In the genomic region with DNA sequence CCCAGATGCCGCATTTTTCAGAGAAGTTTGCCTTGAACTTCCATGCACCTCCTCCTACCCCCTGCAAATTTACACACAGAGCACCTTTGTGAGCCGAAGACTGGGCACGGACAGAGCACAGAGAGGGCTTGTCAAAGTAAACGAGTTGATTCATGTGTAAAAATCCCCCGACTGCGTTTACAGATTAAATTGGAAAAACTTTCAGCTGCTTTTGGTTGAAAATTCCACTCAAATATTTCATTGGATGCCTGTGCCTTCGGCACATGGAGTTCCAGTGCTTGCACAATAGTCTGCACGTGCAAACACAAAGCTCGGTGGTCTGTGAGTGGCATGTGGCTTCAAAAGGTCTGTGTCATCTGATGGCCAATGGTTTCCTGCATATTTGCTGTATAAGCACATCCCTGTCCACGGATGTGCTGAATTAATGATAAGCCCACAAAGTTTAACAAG, we compare ENCODE assay signal across 19 cellular contexts.
DNase-seq lines count a peak whose midpoint lies in the region; ATAC-seq, FAIRE-seq and TF ChIP-seq lines count a peak whose summit lies in the region.
"Had no signal": no experiment of that assay in that cellular context is flagged by ENCODE, and none has a peak within 500 bp of the region (broad histone marks: within the 10 kb centered on the region; RNA-seq: fewer than 3 reads in every experiment).

No MANE protein-coding gene starts in this region.

- TF ChIP-seq POLR2A in H1 (IDR thresholded peaks at IDR 0.05; ENCODE audit: control extremely low read depth in 1 of 2, low read depth in 2 of 2, low read length in 2 of 2): no peak

- H4K8ac ChIP-seq in H1 (ENCODE audit: extremely low read depth, insufficient read depth, low read length): no peak overlapping the region

- H3K9me3 ChIP-seq in H1 (ENCODE audit: insufficient read depth in 2 of 2, low read depth in 1 of 2, low read length in 1 of 2): no peaks in the 10 kb centered on the region
- H3K9me3 ChIP-seq in CD4-positive, alpha-beta memory T cell (ENCODE audit: control insufficient read depth in 1 of 2, low read length in 2 of 2): no peaks in the 10 kb centered on the region
- H3K9me3 ChIP-seq: BE2C, gastroesophageal sphincter, tibial nerve had no signal

- peaks cover 0 to 8% (median 3%) of the 10 kb centered on the region in 4 experiments; a peak in 4 of 7 replicates for H3K4me1 ChIP-seq in H1 (replicated peaks in 1 of 4; ENCODE audit: control insufficient read depth in 3 of 4, insufficient read depth in 4 of 4, low read length in 3 of 4)
- no peaks in the 10 kb centered on the region for H3K4me1 ChIP-seq in CD4-positive, alpha-beta memory T cell (ENCODE audit: insufficient read depth, low read length)
- H3K4me1 ChIP-seq: BE2C, gastroesophageal sphincter, parathyroid adenoma had no signal

- H2BK20ac ChIP-seq in H1 (ENCODE audit: low read length): no peak overlapping the region

- H3K14ac ChIP-seq in H1 (ENCODE audit: insufficient read length): no peak overlapping the region

- no peaks in the 10 kb centered on the region for H3K9me3 Mint-ChIP-seq in neural crest cell
- H3K9me3 Mint-ChIP-seq in CD4-positive, alpha-beta memory T cell: no peaks in the 10 kb centered on the region
- H3K9me3 Mint-ChIP-seq: stimulated activated effector memory CD8-positive, alpha-beta T cell treated with anti-CD3 and anti-CD28 coated beads, Interleukin-12 subunit alpha, Interleukin-12 subunit beta, amount 100 ng/mL, for 72 hours; T-helper 1 cell treated with Interleukin-12 subunit alpha and Interleukin-12 subunit beta and Interleukin-4 antibody, amounts not matched to agents 30 μg/mL and 1 μg/mL, for 36 hours had no signal

- H3K36me3 Mint-ChIP-seq in neural crest cell (ENCODE audit: low read depth): no peaks in the 10 kb centered on the region
- H3K36me3 Mint-ChIP-seq in CD4-positive, alpha-beta memory T cell: no peaks in the 10 kb centered on the region
- H3K36me3 Mint-ChIP-seq: stimulated activated effector memory CD8-positive, alpha-beta T cell treated with anti-CD3 and anti-CD28 coated beads, Interleukin-12 subunit alpha, Interleukin-12 subunit beta, amount 100 ng/mL, for 72 hours had no signal

- H2BK12ac ChIP-seq in H1 (ENCODE audit: low read depth, low read length): no peak overlapping the region

- POLR2A ChIA-PET in H1 (lab: Charles Lee; ENCODE audit: partially characterized antibody): no interaction called here
- POLR2A ChIA-PET in CD4-positive, alpha-beta memory T cell (lab: Charles Lee; ENCODE audit: partially characterized antibody): no interaction called here

- TF ChIP-seq RAD21 in H1 (IDR thresholded peaks at IDR 0.05 in 1 of 2, conservative IDR thresholded peaks at IDR 0.05 in 1 of 2; ENCODE audit: low read depth in 2 of 2, low read length in 2 of 2): no peak

- WGBS in H1 (ENCODE audit: extremely low coverage in 1 of 2, insufficient coverage in 1 of 2, insufficient read length in 1 of 2, insufficient replicate concordance in 2 of 2, low coverage in 1 of 2, low lambda C conversion rate in 2 of 2, missing lambda C conversion rate in 1 of 2), 2 experiments: 52% methylated on average over 10 of the region's 10 CpGs; no CpG with 5 or more reads in 1 of the 2 experiments

- H3K79me1 ChIP-seq in H1 (ENCODE audit: low read depth, low read length): no peaks in the 10 kb centered on the region

- no peak overlapping the region for H4K5ac ChIP-seq in H1 (ENCODE audit: insufficient read length, low read depth, low read length)

- H3K27ac ChIP-seq in H1 (ENCODE audit: low read depth, low read length): no peak overlapping the region
- no peak overlapping the region for H3K27ac ChIP-seq in CD4-positive, alpha-beta memory T cell (ENCODE audit: low read depth, low read length)
- H3K27ac ChIP-seq: gastroesophageal sphincter, parathyroid adenoma, tibial nerve had no signal

- H3K27ac Mint-ChIP-seq in neural crest cell (ENCODE audit: unreplicated experiment): no peak overlapping the region
- no peak overlapping the region for H3K27ac Mint-ChIP-seq in CD4-positive, alpha-beta memory T cell
- H3K27ac Mint-ChIP-seq: stimulated activated effector memory CD8-positive, alpha-beta T cell treated with anti-CD3 and anti-CD28 coated beads, Interleukin-12 subunit alpha, Interleukin-12 subunit beta, amount 100 ng/mL, for 72 hours; T-helper 1 cell treated with Interleukin-12 subunit alpha and Interleukin-12 subunit beta and Interleukin-4 antibody, amounts not matched to agents 30 μg/mL and 1 μg/mL, for 36 hours had no signal

- H4K91ac ChIP-seq in H1 (replicated peaks; ENCODE audit: insufficient read length, low read length): no peak overlapping the region

- no peak overlapping the region for H3K9ac ChIP-seq in H1 (replicated peaks in 1 of 4; ENCODE audit: extremely low read depth in 1 of 4, low read depth in 3 of 4, low read length in 3 of 4)
- H3K9ac ChIP-seq: parathyroid adenoma had no signal

- no peak overlapping the region for H2BK15ac ChIP-seq in H1 (ENCODE audit: low read length)

- H3K27me3 Mint-ChIP-seq in neural crest cell (ENCODE audit: low read depth): peaks cover 32% of the 10 kb centered on the region
- peaks cover 10 to 25% of the 10 kb centered on the region in 2 donors for H3K27me3 Mint-ChIP-seq in CD4-positive, alpha-beta memory T cell

- no peaks in the 10 kb centered on the region for H3K79me2 ChIP-seq in H1 (ENCODE audit: control insufficient read depth in 1 of 2, insufficient read depth in 2 of 2, low read length in 2 of 2)
- H3K79me2 ChIP-seq: parathyroid adenoma had no signal

- H3K18ac ChIP-seq in H1 (ENCODE audit: extremely low read depth, low read length): 0 out of 2 replicates have a peak overlapping the region, but pooled peaks have one; percentile 24

- no peaks in the 10 kb centered on the region for H4K20me1 ChIP-seq in H1 (replicated peaks in 1 of 2; ENCODE audit: control insufficient read depth in 1 of 2, insufficient read depth in 2 of 2, low read length in 2 of 2)

- no peak overlapping the region for H2BK120ac ChIP-seq in H1 (replicated peaks; ENCODE audit: low read depth, low read length)

- H3K36me3 ChIP-seq in H1 (ENCODE audit: control insufficient read depth in 2 of 4, insufficient read depth in 4 of 4, low read length in 3 of 4): no peaks in the 10 kb centered on the region
- H3K36me3 ChIP-seq in CD4-positive, alpha-beta memory T cell (ENCODE audit: insufficient read depth, low read length): no peaks in the 10 kb centered on the region
- H3K36me3 ChIP-seq: BE2C, gastroesophageal sphincter, tibial nerve had no signal

- H3K4me3 ChIP-seq in H1 (ENCODE audit: extremely low read depth in 1 of 4, insufficient read depth in 2 of 4, low read depth in 3 of 4, low read length in 4 of 4): no peak overlapping the region
- H3K4me3 ChIP-seq in CD4-positive, alpha-beta memory T cell (ENCODE audit: low read length in 2 of 2): no peak overlapping the region
- H3K4me3 ChIP-seq: gastroesophageal sphincter, tibial nerve had no signal

- no peak for TF ChIP-seq CTCF in H1 (IDR thresholded peaks at IDR 0.05; ENCODE audit: control extremely low read depth in 1 of 3, insufficient read depth in 1 of 3, low read depth in 1 of 3, low read length in 3 of 3)
- no peak for TF ChIP-seq CTCF in neural crest cell (conservative IDR thresholded peaks at IDR 0.05)

- peak; percentile 13 for FAIRE-seq in H1 (lab: Jason Lieb, UNC)
- FAIRE-seq: endometrium, HTR-8/SVneo had no signal

- no peaks in the 10 kb centered on the region for H3K27me3 ChIP-seq in H1 (replicated peaks in 1 of 4; ENCODE audit: control insufficient read depth in 3 of 4, extremely low read depth in 1 of 4, insufficient read depth in 3 of 4, low read length in 3 of 4)
- no peaks in the 10 kb centered on the region for H3K27me3 ChIP-seq in CD4-positive, alpha-beta memory T cell (ENCODE audit: insufficient read depth, low read length)
- H3K27me3 ChIP-seq: BE2C, tibial nerve had no signal

- H3K4me1 Mint-ChIP-seq in neural crest cell: peaks cover 10% of the 10 kb centered on the region
- H3K4me1 Mint-ChIP-seq in CD4-positive, alpha-beta memory T cell: no peaks in the 10 kb centered on the region
- H3K4me1 Mint-ChIP-seq: stimulated activated effector memory CD8-positive, alpha-beta T cell treated with anti-CD3 and anti-CD28 coated beads, Interleukin-12 subunit alpha, Interleukin-12 subunit beta, amount 100 ng/mL, for 72 hours had no signal

- no peak overlapping the region for H2BK5ac ChIP-seq in H1 (ENCODE audit: low read depth, low read length)

- H3K4me2 ChIP-seq in H1 (ENCODE audit: insufficient read depth in 1 of 2, low read depth in 2 of 2, low read length in 2 of 2): peak overlapping the region; percentile 40 to 45; a peak in 2 of 4 replicates

- ATAC-seq in GM18498 (IDR thresholded peaks at IDR 0.05; ENCODE audit: unreplicated experiment): no peak
- ATAC-seq: gastroesophageal sphincter; stimulated activated effector memory CD8-positive, alpha-beta T cell treated with anti-CD3 and anti-CD28 coated beads, Interleukin-12 subunit alpha, Interleukin-12 subunit beta, amount 100 ng/mL, for 72 hours had no signal

- H3K4ac ChIP-seq in H1 (replicated peaks; ENCODE audit: insufficient read length, low read depth, low read length): no peak overlapping the region

- H3K23ac ChIP-seq in H1 (ENCODE audit: insufficient read length): no peak overlapping the region

- intact Hi-C loops in CD4-positive, alpha-beta memory T cell (cut with micrococcal nuclease): no loop called here

- DNase-seq in EH (ENCODE audit: low read depth) (peak; percentile 65), LHCN-M2 (ENCODE audit: low read depth) (peak; percentile 32), H1 (ENCODE audit: low read depth in 1 of 2, low spot score in 2 of 2) (no peak), neural crest cell (ENCODE audit: low read depth, low spot score) (no peak), T-helper 2 cell (no peak)
- DNase-seq in CD4-positive, alpha-beta memory T cell: no peak
- DNase-seq in activated CD8-positive, alpha-beta memory T cell treated with anti-CD3 and anti-CD28 coated beads for 24 hours: no peak
- DNase-seq: BE2C, GOT3, NCI-H1436 treated with DMSO at 0.1 percent for 48 hours, NCI-H345 had no signal

- H3K23me2 ChIP-seq in H1 (ENCODE audit: low read depth, low read length): no peaks in the 10 kb centered on the region

- H3K4me3 Mint-ChIP-seq in neural crest cell: peak overlapping the region; percentile 8
- no peak overlapping the region for H3K4me3 Mint-ChIP-seq in CD4-positive, alpha-beta memory T cell
- H3K4me3 Mint-ChIP-seq: stimulated activated effector memory CD8-positive, alpha-beta T cell treated with anti-CD3 and anti-CD28 coated beads, Interleukin-12 subunit alpha, Interleukin-12 subunit beta, amount 100 ng/mL, for 72 hours; T-helper 1 cell treated with Interleukin-12 subunit alpha and Interleukin-12 subunit beta and Interleukin-4 antibody, amounts not matched to agents 30 μg/mL and 1 μg/mL, for 36 hours had no signal

- TF ChIP-seq EP300 in H1 (IDR thresholded peaks at IDR 0.05; ENCODE audit: borderline replicate concordance in 1 of 2, low read depth in 2 of 2, low read length in 2 of 2): no peak

- CTCF ChIA-PET in H1 (lab: Charles Lee; ENCODE audit: partially characterized antibody): interaction anchor here (1.3 kb wide), 1 partner anchor 288 kb away, joined by 3 read pairs; no protein-coding TSS in a partner anchor
- CTCF ChIA-PET in CD4-positive, alpha-beta memory T cell (lab: Charles Lee; ENCODE audit: partially characterized antibody): no interaction called here

- no peak overlapping the region for H2AK5ac ChIP-seq in H1 (ENCODE audit: low read depth, low read length)

- H2AFZ ChIP-seq in H1 (ENCODE audit: low read length): 0 out of 2 replicates have a peak overlapping the region, but pooled peaks have one; percentile 36
- H2AFZ ChIP-seq: parathyroid adenoma had no signal

- no peak overlapping the region for H3K56ac ChIP-seq in H1 (replicated peaks; ENCODE audit: insufficient read length, low read depth, low read length)

Comparison
In these comparisons a context has a peak if more than half of its experiments do, and no peak if none do; other contexts are left out.
1. DNase-seq: peak in EH (single experiment) and LHCN-M2 (single experiment); none in H1 (0 of 2), neural crest cell (single experiment), T-helper 2 cell (0 of 5), CD4-positive, alpha-beta memory T cell (0 of 5) and activated CD8-positive, alpha-beta memory T cell treated with anti-CD3 and anti-CD28 coated beads for 24 hours (single experiment).